ENCODE assay signal across 1 cellular context in genomic region chr15:70047386-70048195, GRCh38.
TF ChIP-seq lines count a peak whose summit lies in the region.

No MANE protein-coding gene starts in this region.

TF ChIP-seq in GM23338, 12 proteins besides CTCF, POLR2A, EP300 and RAD21 (continued from another document):
- no peak for TF ChIP-seq ZNF462 (CRISPR knock-in tag; IDR thresholded peaks at IDR 0.05)
- TF ChIP-seq EZH2phosphoT487 (IDR thresholded peaks at IDR 0.05; ENCODE audit: unreplicated experiment): no peak
- no peak for TF ChIP-seq ZNF331 (CRISPR knock-in tag; IDR thresholded peaks at IDR 0.05; ENCODE audit: low read depth)
- no peak for TF ChIP-seq EZH2 (IDR thresholded peaks at IDR 0.05; ENCODE audit: low read depth, unreplicated experiment)
- TF ChIP-seq STAT1 (IDR thresholded peaks at IDR 0.05; ENCODE audit: unreplicated experiment): no peak
- no peak for TF ChIP-seq ZNF114 (CRISPR knock-in tag; IDR thresholded peaks at IDR 0.05)
- no peak for TF ChIP-seq REST (IDR thresholded peaks at IDR 0.05; ENCODE audit: unreplicated experiment)
- no peak for TF ChIP-seq POLR2AphosphoS5 (IDR thresholded peaks at IDR 0.05; ENCODE audit: low read depth)
